In genomic region chr2:31344447-31344846, GRCh38 we compare ENCODE assay signal across 8 cellular contexts.
"Had no signal": no experiment of that assay in that cellular context is flagged by ENCODE, and none has a peak within 500 bp of the region (broad histone marks: within the 10 kb centered on the region; RNA-seq: fewer than 3 reads in every experiment).

No MANE protein-coding gene starts in this region.

- H3K4me1 Mint-ChIP-seq: GM23338, H9, IgD-negative memory B cell had no signal

- H3K36me3 Mint-ChIP-seq: IgD-negative memory B cell had no signal

- H3K4me3 ChIP-seq: GM23338 had no signal

- DNase-seq: H9, HCEC 1CT, KBM-7 had no signal

- ATAC-seq: GM23338 had no signal

- H3K9me3 Mint-ChIP-seq: GM23338, H9, IgD-negative memory B cell had no signal

- H3K4me3 Mint-ChIP-seq: GM23338, H9 had no signal

- H3K27ac ChIP-seq: HL-60 had no signal

- FAIRE-seq: H1, H54 had no signal

- H3K27ac Mint-ChIP-seq: GM23338, H9, IgD-negative memory B cell had no signal
